ENCODE assay signal across 17 cellular contexts in the genomic region with DNA sequence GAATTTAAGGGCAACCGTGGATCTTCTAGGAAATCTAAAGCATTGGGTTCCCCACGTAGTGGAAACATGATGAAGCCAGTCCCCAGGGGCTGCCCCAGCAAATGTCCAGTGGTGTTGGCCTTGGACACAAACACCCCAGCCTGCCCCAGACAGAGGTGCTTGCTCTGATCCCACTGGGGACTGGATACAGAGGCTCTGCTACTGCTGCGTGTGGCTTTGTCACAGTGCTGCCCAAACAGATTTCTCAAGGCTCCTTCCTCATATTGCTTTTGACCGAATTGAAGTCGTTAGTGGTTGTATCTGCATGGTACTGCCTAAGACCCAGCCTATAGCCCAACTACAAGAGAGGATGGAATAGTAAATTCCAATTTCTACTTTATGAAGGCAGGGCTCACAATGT. TPM values are rescaled to one million over a fixed set of nuclear protein-coding genes. Genes with fewer than 3 reads are reported as not detected.
DNase-seq lines count a peak whose midpoint lies in the region; ATAC-seq and TF ChIP-seq lines count a peak whose summit lies in the region.
"Had no signal": no experiment of that assay in that cellular context is flagged by ENCODE, and none has a peak within 500 bp of the region (broad histone marks: within the 10 kb centered on the region; RNA-seq: fewer than 3 reads in every experiment).

No MANE protein-coding gene starts in this region.

- H3K4me1 Mint-ChIP-seq in natural killer cell treated with Interleukin-12 subunit alpha and Interleukin-12 subunit beta and Interleukin-15 and Interleukin-18, amount 100 ng/mL, for 72 hours (ENCODE audit: low read depth in 2 of 2) = peaks cover 19 to 23% of the 10 kb centered on the region in 2 donors
- H3K4me1 Mint-ChIP-seq: neural crest cell had no signal

- H3K4me1 ChIP-seq in psoas muscle (peaks cover 14% of the 10 kb centered on the region), A673 (ENCODE audit: insufficient read depth, low read length, poor library complexity, severe bottlenecking) (no peaks in the 10 kb centered on the region)

- H3K36me3 Mint-ChIP-seq in natural killer cell treated with Interleukin-12 subunit alpha and Interleukin-12 subunit beta and Interleukin-15 and Interleukin-18, amount 100 ng/mL, for 72 hours = no peaks in the 10 kb centered on the region

- H3K27me3 ChIP-seq in psoas muscle (ENCODE audit: insufficient read depth in 3 of 3, low read length in 2 of 3) = no peaks in the 10 kb centered on the region
- H3K27me3 ChIP-seq in A673 (replicated peaks; ENCODE audit: insufficient read depth, low read depth, low read length, poor library complexity) = no peaks in the 10 kb centered on the region

- no peak for DNase-seq in Right ventricle myocardium inferior (ENCODE audit: missing footprints)
- no peak for DNase-seq in cardiac septum (ENCODE audit: low spot score)
- peak; percentile 16 for DNase-seq in fibroblast of gingiva (ENCODE audit: low read depth)
- DNase-seq in psoas muscle = no peak
- no peak for DNase-seq in natural killer cell treated with Interleukin-12 subunit alpha and Interleukin-12 subunit beta and Interleukin-15 and Interleukin-18, amount 100 ng/mL, for 72 hours (ENCODE audit: low spot score)
- DNase-seq in GM13977 (ENCODE audit: low spot score) = no peak
- DNase-seq in A673 (ENCODE audit: low spot score) = no peak
- DNase-seq: activated B cell treated with CpG ODN at 0.5 μM for 24 hours; activated CD8-positive, alpha-beta memory T cell treated with anti-CD3 and anti-CD28 coated beads, Interleukin-2, amount 10 ng/mL, durations not matched to agents 7 days and 5 days; activated gamma-delta T cell treated with Interleukin-2 at 50 U/mL for 16 hours; GF-D8; NCI-H1417; NCI-H2227 treated with DMSO at 0.1 percent for 48 hours; small intestine; stimulated activated naive CD4-positive, alpha-beta T cell had no signal

- 51 to 63% (median 57%) methylated on average over 5 of the region's 5 CpGs for WGBS in psoas muscle, 3 donors

- no TSS peak for BruUV-seq in A673 (replicated peaks; lab: Mats Ljungman, UMichigan)

- H3K27me3 Mint-ChIP-seq in natural killer cell treated with Interleukin-12 subunit alpha and Interleukin-12 subunit beta and Interleukin-15 and Interleukin-18, amount 100 ng/mL, for 72 hours = peaks cover 0 to 4% of the 10 kb centered on the region in 2 donors
- H3K27me3 Mint-ChIP-seq: activated B cell treated with CpG ODN at 0.5 μM for 24 hours had no signal

- H3K4me3 ChIP-seq in psoas muscle (no peak overlapping the region), A673 (ENCODE audit: low read depth, low read length, poor library complexity, severe bottlenecking) (no peak overlapping the region)

- no peak for TF ChIP-seq CTCF in psoas muscle (IDR thresholded peaks at IDR 0.05)
- no peak for TF ChIP-seq CTCF in GM13977 (IDR thresholded peaks at IDR 0.05; ENCODE audit: extremely low read depth, insufficient read depth, missing control alignments)
- TF ChIP-seq CTCF in A673 (conservative IDR thresholded peaks at IDR 0.05; ENCODE audit: low read depth, low read length) = no peak

- H3K9me3 ChIP-seq in psoas muscle (no peaks in the 10 kb centered on the region), A673 (ENCODE audit: low read depth, low read length, poor library complexity, severe bottlenecking) (no peaks in the 10 kb centered on the region)

- POLR2A ChIA-PET in A673 (lab: Charles Lee; ENCODE audit: low non-redundant PET) = no interaction called here

- CTCF ChIA-PET in A673 (lab: Charles Lee) = no interaction called here

- H3K27ac Mint-ChIP-seq in natural killer cell treated with Interleukin-12 subunit alpha and Interleukin-12 subunit beta and Interleukin-15 and Interleukin-18, amount 100 ng/mL, for 72 hours = no peak overlapping the region
- H3K27ac Mint-ChIP-seq: activated CD8-positive, alpha-beta memory T cell treated with anti-CD3 and anti-CD28 coated beads, Interleukin-2, amount 10 ng/mL, durations not matched to agents 7 days and 5 days had no signal

- peak; percentile 5 for ATAC-seq in Right ventricle myocardium inferior
- ATAC-seq in psoas muscle = peak in 2 of 4 donors; percentile 20 to 36
- no peak for ATAC-seq in natural killer cell treated with Interleukin-12 subunit alpha and Interleukin-12 subunit beta and Interleukin-15 and Interleukin-18, amount 100 ng/mL, for 72 hours
- ATAC-seq in GM21526 (IDR thresholded peaks at IDR 0.05; ENCODE audit: low FRiP score, unreplicated experiment) = no peak
- ATAC-seq: activated CD8-positive, alpha-beta memory T cell treated with anti-CD3 and anti-CD28 coated beads, Interleukin-2, amount 10 ng/mL, durations not matched to agents 7 days and 5 days had no signal

- peaks cover 5% of the 10 kb centered on the region for H3K9me3 Mint-ChIP-seq in natural killer cell treated with Interleukin-12 subunit alpha and Interleukin-12 subunit beta and Interleukin-15 and Interleukin-18, amount 100 ng/mL, for 72 hours
- H3K9me3 Mint-ChIP-seq: activated B cell treated with CpG ODN at 0.5 μM for 24 hours had no signal

- H3K36me3 ChIP-seq in psoas muscle (ENCODE audit: insufficient read depth in 1 of 2, low read depth in 1 of 2) (no peaks in the 10 kb centered on the region), A673 (ENCODE audit: insufficient read depth, low read length, poor library complexity, severe bottlenecking) (no peaks in the 10 kb centered on the region)

- in situ Hi-C loops in GM13977 (cut with MboI; ENCODE audit: low pct_unique_long_range_greater_than_20kb, low sequenced_read_pairs, unreplicated experiment) = no loop called here

- H3K27ac ChIP-seq in psoas muscle (peak overlapping the region; percentile 66), A673 (ENCODE audit: low read depth, low read length, poor library complexity, severe bottlenecking) (no peak overlapping the region)

- intact Hi-C loops in Right ventricle myocardium inferior (cut with DNase I) = no loop called here
- intact Hi-C loops in cardiac septum (cut with DNase I) = loop anchor here (5.0 kb wide), 1 partner anchor 148 kb away; no protein-coding TSS in a partner anchor
- intact Hi-C loops in psoas muscle (cut with DNase I) = no loop called here
- intact Hi-C loops in A673 (cut with micrococcal nuclease; ENCODE audit: unreplicated experiment) = no loop called here

- no peak overlapping the region for H3K4me3 Mint-ChIP-seq in natural killer cell treated with Interleukin-12 subunit alpha and Interleukin-12 subunit beta and Interleukin-15 and Interleukin-18, amount 100 ng/mL, for 72 hours
- H3K4me3 Mint-ChIP-seq: activated B cell treated with CpG ODN at 0.5 μM for 24 hours; activated CD8-positive, alpha-beta memory T cell treated with anti-CD3 and anti-CD28 coated beads, Interleukin-2, amount 10 ng/mL, durations not matched to agents 7 days and 5 days; neural crest cell had no signal

RNA-seq across cellular contexts. Expression of gene CD44, which starts 40.1 kb away (rescaled TPM):
- 19.9 TPM for total RNA-seq in Right ventricle myocardium inferior
- total RNA-seq in cardiac septum = 55.6 TPM
- 10 to 100 TPM; 23.2 to 35.4 (median 25.5) TPM for total RNA-seq in psoas muscle
- polyA plus RNA-seq in psoas muscle = 1 to 10 TPM; 3.4 to 9.9 (median 9.8) TPM
- total RNA-seq in natural killer cell treated with Interleukin-12 subunit alpha and Interleukin-12 subunit beta and Interleukin-15 and Interleukin-18, amount 100 ng/mL, for 72 hours = 100 to 1,000 TPM; 698 to 736 TPM
- 13.1 and 15.9 TPM in 2 replicates for total RNA-seq in A673 (2021)

Comparison
In these comparisons a context has a peak if more than half of its experiments do, and no peak if none do; other contexts are left out.
1. RNA of gene CD44, which starts 40.1 kb away (total RNA-seq): 698 to 736 TPM in natural killer cell treated with Interleukin-12 subunit alpha and Interleukin-12 subunit beta and Interleukin-15 and Interleukin-18, amount 100 ng/mL, for 72 hours; 55.6 TPM in cardiac septum (single experiment), 23.2 to 35.4 TPM in psoas muscle, 19.9 TPM in Right ventricle myocardium inferior (single experiment) and 13.1 to 15.9 TPM in A673; every median in the first group is over 10 times any median in the second.